1 cellular context compared by ENCODE assay signal in the genomic region with DNA sequence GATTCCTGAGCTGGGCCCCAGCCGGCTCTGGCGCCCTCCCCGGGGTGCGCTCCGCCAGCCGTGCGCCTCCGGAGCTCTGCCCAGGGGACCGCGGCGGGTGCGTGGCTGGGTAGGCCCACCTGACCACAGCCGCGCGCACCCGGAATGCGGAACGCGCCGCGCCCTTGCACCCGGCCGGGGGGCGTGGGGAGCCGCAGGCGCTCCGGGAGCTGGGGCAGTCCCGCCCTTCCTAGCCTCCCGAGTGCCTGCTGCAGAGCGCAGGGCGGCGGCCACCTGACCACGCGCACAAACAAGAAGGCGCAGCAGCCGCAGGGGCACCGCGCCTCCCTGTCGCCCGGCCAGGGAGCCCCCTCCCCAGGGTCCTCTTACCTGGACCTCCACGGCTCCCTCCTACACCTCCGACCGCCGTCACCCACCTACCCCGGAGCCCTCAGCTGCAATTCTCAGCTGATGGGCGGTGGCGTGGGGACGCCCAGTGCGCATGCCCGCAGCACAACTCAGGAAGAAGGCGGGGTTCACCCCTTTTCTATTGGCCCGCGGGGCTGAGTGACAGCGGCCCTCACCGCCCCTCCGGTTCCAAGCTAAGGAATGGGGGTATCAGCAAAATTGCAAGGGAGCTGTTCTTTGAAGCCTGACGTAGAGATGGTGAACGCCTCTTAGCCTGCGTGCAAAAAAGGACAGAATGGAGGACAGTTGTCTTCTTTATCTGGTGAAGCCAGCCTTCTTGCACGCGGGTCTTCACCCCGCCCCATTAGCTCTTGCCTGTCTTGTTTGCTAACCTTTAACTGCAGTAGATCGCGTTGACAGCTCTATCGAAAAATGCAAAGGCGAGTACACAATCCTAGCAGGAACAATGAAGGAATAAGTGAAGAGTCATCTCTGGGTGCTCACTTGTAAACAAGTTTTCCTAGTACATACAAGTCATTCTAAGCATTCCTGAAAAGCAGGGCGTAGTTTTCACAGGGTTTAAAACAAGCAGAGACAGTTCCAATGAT.
TF ChIP-seq lines count a peak whose summit lies in the region.

A gene with protein sequence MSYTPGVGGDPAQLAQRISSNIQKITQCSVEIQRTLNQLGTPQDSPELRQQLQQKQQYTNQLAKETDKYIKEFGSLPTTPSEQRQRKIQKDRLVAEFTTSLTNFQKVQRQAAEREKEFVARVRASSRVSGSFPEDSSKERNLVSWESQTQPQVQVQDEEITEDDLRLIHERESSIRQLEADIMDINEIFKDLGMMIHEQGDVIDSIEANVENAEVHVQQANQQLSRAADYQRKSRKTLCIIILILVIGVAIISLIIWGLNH (minus strand): TSS at position 479 of the 995 bp plus-strand sequence. CDS start 9,586 bp downstream, outside the sequence.

TF ChIP-seq in HepG2, 621 proteins besides CTCF, POLR2A, EP300 and RAD21 (continued from another document):
- TF ChIP-seq, protein P1, sequence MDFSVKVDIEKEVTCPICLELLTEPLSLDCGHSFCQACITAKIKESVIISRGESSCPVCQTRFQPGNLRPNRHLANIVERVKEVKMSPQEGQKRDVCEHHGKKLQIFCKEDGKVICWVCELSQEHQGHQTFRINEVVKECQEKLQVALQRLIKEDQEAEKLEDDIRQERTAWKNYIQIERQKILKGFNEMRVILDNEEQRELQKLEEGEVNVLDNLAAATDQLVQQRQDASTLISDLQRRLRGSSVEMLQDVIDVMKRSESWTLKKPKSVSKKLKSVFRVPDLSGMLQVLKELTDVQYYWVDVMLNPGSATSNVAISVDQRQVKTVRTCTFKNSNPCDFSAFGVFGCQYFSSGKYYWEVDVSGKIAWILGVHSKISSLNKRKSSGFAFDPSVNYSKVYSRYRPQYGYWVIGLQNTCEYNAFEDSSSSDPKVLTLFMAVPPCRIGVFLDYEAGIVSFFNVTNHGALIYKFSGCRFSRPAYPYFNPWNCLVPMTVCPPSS (IDR thresholded peaks at IDR 0.05): no peak
- TF ChIP-seq TBX3 (IDR thresholded peaks at IDR 0.05; ENCODE audit: borderline replicate concordance) (no peak; the same call in 1 of the 2 replicates), FOSL2 (CRISPR knock-in tag; IDR thresholded peaks at IDR 0.05) (peak; percentile 22; the same call in 1 of the 2 replicates), ARNT (IDR thresholded peaks at IDR 0.05) (no peak), ZNF562 (CRISPR knock-in tag; IDR thresholded peaks at IDR 0.05; ENCODE audit: borderline replicate concordance) (no peak), TCF7L2 (IDR thresholded peaks at IDR 0.05; ENCODE audit: low read depth, low read length) (no peak)
- TF ChIP-seq, protein P2, sequence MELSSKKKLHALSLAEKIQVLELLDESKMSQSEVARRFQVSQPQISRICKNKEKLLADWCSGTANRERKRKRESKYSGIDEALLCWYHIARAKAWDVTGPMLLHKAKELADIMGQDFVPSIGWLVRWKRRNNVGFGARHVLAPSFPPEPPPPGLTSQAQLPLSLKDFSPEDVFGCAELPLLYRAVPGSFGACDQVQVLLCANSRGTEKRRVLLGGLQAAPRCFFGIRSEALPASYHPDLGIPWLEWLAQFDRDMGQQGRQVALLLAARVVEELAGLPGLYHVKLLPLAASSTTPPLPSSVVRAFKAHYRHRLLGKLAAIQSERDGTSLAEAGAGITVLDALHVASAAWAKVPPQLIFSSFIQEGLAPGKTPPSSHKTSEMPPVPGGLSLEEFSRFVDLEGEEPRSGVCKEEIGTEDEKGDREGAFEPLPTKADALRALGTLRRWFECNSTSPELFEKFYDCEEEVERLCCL (CRISPR knock-in tag; IDR thresholded peaks at IDR 0.05; ENCODE audit: borderline replicate concordance): no peak
- TF ChIP-seq, protein P3, sequence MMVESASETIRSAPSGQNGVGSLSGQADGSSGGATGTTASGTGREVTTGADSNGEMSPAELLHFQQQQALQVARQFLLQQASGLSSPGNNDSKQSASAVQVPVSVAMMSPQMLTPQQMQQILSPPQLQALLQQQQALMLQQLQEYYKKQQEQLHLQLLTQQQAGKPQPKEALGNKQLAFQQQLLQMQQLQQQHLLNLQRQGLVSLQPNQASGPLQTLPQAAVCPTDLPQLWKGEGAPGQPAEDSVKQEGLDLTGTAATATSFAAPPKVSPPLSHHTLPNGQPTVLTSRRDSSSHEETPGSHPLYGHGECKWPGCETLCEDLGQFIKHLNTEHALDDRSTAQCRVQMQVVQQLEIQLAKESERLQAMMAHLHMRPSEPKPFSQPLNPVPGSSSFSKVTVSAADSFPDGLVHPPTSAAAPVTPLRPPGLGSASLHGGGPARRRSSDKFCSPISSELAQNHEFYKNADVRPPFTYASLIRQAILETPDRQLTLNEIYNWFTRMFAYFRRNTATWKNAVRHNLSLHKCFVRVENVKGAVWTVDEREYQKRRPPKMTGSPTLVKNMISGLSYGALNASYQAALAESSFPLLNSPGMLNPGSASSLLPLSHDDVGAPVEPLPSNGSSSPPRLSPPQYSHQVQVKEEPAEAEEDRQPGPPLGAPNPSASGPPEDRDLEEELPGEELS (CRISPR knock-in tag; IDR thresholded peaks at IDR 0.05): peak; percentile 38
- TF ChIP-seq, protein P4, sequence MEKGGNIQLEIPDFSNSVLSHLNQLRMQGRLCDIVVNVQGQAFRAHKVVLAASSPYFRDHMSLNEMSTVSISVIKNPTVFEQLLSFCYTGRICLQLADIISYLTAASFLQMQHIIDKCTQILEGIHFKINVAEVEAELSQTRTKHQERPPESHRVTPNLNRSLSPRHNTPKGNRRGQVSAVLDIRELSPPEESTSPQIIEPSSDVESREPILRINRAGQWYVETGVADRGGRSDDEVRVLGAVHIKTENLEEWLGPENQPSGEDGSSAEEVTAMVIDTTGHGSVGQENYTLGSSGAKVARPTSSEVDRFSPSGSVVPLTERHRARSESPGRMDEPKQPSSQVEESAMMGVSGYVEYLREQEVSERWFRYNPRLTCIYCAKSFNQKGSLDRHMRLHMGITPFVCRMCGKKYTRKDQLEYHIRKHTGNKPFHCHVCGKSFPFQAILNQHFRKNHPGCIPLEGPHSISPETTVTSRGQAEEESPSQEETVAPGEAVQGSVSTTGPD (CRISPR knock-in tag; IDR thresholded peaks at IDR 0.05): no peak
- TF ChIP-seq, protein P5, sequence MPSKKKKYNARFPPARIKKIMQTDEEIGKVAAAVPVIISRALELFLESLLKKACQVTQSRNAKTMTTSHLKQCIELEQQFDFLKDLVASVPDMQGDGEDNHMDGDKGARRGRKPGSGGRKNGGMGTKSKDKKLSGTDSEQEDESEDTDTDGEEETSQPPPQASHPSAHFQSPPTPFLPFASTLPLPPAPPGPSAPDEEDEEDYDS (CRISPR knock-in tag; IDR thresholded peaks at IDR 0.05): peak; percentile 89
